ENCODE assay signal across 8 cellular contexts in genomic region chr16:29811896-29812665, GRCh38. TPM values are rescaled to one million over a fixed set of nuclear protein-coding genes. Genes with fewer than 3 reads are reported as not detected.
DNase-seq lines count a peak whose midpoint lies in the region; ATAC-seq and TF ChIP-seq lines count a peak whose summit lies in the region.

Gene PRRT2 (plus strand): TSS chr16:29812193. CDS start chr16:29813055, 862 bp downstream.

- TF ChIP-seq EP300 in ovary (IDR thresholded peaks at IDR 0.05), result no peak

- peak within 1 kb of the TSS; percentile 89 to 91 for H3K27ac Mint-ChIP-seq in activated naive CD4-positive, alpha-beta T cell treated with anti-CD3 and anti-CD28 coated beads, Interleukin-2, amount 50 U/mL, for 72 hours

- no peaks in the 10 kb centered on the region for H3K27me3 ChIP-seq in cardiac muscle cell
- no peaks in the 10 kb centered on the region for H3K27me3 ChIP-seq in ovary

- no peaks in the 10 kb centered on the region for H3K9me3 Mint-ChIP-seq in activated naive CD4-positive, alpha-beta T cell treated with anti-CD3 and anti-CD28 coated beads, Interleukin-2, amount 50 U/mL, for 72 hours

- TF ChIP-seq CTCF in cardiac muscle cell (IDR thresholded peaks at IDR 0.05; ENCODE audit: low read depth, low read length) (no peak), ovary (IDR thresholded peaks at IDR 0.05) (no peak)

- H3K4me3 ChIP-seq in cardiac muscle cell (peak within 1 kb of the TSS; percentile 51), ovary (peak within 1 kb of the TSS; percentile 66)

- peaks cover 30% of the 10 kb centered on the region for H3K4me1 ChIP-seq in cardiac muscle cell (ENCODE audit: low read depth)
- peaks cover 36% of the 10 kb centered on the region for H3K4me1 ChIP-seq in ovary (ENCODE audit: insufficient read depth)

- H3K36me3 ChIP-seq in cardiac muscle cell (peaks cover 10% of the 10 kb centered on the region), ovary (no peaks in the 10 kb centered on the region)

- TF ChIP-seq POLR2A in ovary (IDR thresholded peaks at IDR 0.05), result no peak

- intact Hi-C loops in ovary (cut with DNase I), result loop anchor here in 2 of 4 donors (5.0 kb wide), 3 partner anchors 35 to 195 kb away; no protein-coding TSS in a partner anchor

- ATAC-seq in activated naive CD4-positive, alpha-beta T cell treated with anti-CD3 and anti-CD28 coated beads, Interleukin-2, amount 50 U/mL, for 72 hours, result no peak
- no peak for ATAC-seq in GM21381 (IDR thresholded peaks at IDR 0.05; ENCODE audit: unreplicated experiment)

- H3K9me3 ChIP-seq in cardiac muscle cell (ENCODE audit: low read depth), result no peaks in the 10 kb centered on the region
- H3K9me3 ChIP-seq in ovary, result no peaks in the 10 kb centered on the region

- peaks cover 27 to 30% of the 10 kb centered on the region in 2 donors for H3K36me3 Mint-ChIP-seq in activated naive CD4-positive, alpha-beta T cell treated with anti-CD3 and anti-CD28 coated beads, Interleukin-2, amount 50 U/mL, for 72 hours

- DNase-seq in DMS 273 (lab: John Stamatoyannopoulos, UW; ENCODE audit: unreplicated experiment) (peak; percentile 89), DMS 273 treated with DMSO at 0.1 percent for 48 hours (lab: John Stamatoyannopoulos, UW) (no peak), NCI-H69 (lab: John Stamatoyannopoulos, UW) (peak; percentile 94), cardiac muscle cell (ENCODE audit: low read depth in 1 of 2, low spot score in 1 of 2) (peak; percentile 47 to 80), ovary (peak; percentile 86 to 89 (median 87)), NCI-H1048 (lab: John Stamatoyannopoulos, UW) (no peak)
- DNase-seq in activated naive CD4-positive, alpha-beta T cell treated with anti-CD3 and anti-CD28 coated beads, Interleukin-2, amount 50 U/mL, for 72 hours (ENCODE audit: low spot score in 2 of 2), result no peak

- H3K27ac ChIP-seq in cardiac muscle cell, result peak within 1 kb of the TSS; percentile 89
- H3K27ac ChIP-seq in ovary, result peak within 1 kb of the TSS; percentile 8 to 89

- 1 to 2% (median 1%) methylated on average over 67 to 69 of the region's 69 CpGs for WGBS in ovary, 3 donors

RNA-seq across cellular contexts. Expression of gene PRRT2, which starts in this region (rescaled TPM):
- total RNA-seq in activated naive CD4-positive, alpha-beta T cell treated with anti-CD3 and anti-CD28 coated beads, Interleukin-2, amount 50 U/mL, for 72 hours, result 1 to 10 TPM; 1.4 to 5.9 TPM
- total RNA-seq in cardiac muscle cell, result 17.9 and 19.7 TPM in 2 replicates
- 19.3 and 19.8 TPM in 2 replicates for polyA plus RNA-seq in cardiac muscle cell
- 10 to 100 TPM; 26.0 to 64.5 (median 36.0) TPM for total RNA-seq in ovary
- 10 to 100 TPM in 1 of 2 donors, 1 to 10 TPM in 1; 6.3 to 28.6 TPM for polyA plus RNA-seq in ovary

Comparison
In these comparisons a context has a peak if more than half of its experiments do, and no peak if none do; other contexts are left out.
1. DNase-seq: peak in DMS 273 (single experiment), NCI-H69 (single experiment), cardiac muscle cell (2 of 2) and ovary (5 of 5); none in DMS 273 treated with DMSO at 0.1 percent for 48 hours (single experiment), activated naive CD4-positive, alpha-beta T cell treated with anti-CD3 and anti-CD28 coated beads, Interleukin-2, amount 50 U/mL, for 72 hours (0 of 2) and NCI-H1048 (single experiment).